Comparison of ENCODE assay signal across 21 cellular contexts in genomic region chr12:101040936-101041335, GRCh38.
DNase-seq lines count a peak whose midpoint lies in the region; ATAC-seq and TF ChIP-seq lines count a peak whose summit lies in the region.
"Had no signal": no experiment of that assay in that cellular context is flagged by ENCODE, and none has a peak within 500 bp of the region (broad histone marks: within the 10 kb centered on the region; RNA-seq: fewer than 3 reads in every experiment).

No MANE protein-coding gene starts in this region.

- H3K23me2 ChIP-seq in H9 (ENCODE audit: insufficient read length, low read depth, low read length, poor library complexity, severe bottlenecking): no peaks in the 10 kb centered on the region

- H3K4me1 ChIP-seq in naive thymus-derived CD4-positive, alpha-beta T cell (ENCODE audit: control insufficient read depth in 2 of 2, insufficient read depth in 2 of 2, low read length in 2 of 2): no peaks in the 10 kb centered on the region
- H3K4me1 ChIP-seq in H9 (ENCODE audit: insufficient read depth, low read length): no peaks in the 10 kb centered on the region; the same call in 1 of the 2 replicates

- H3K79me1 ChIP-seq in H9 (ENCODE audit: insufficient read depth, low read depth, low read length, poor library complexity, severe bottlenecking): no peaks in the 10 kb centered on the region

- no peak overlapping the region for H4K91ac ChIP-seq in H9 (ENCODE audit: insufficient read length, low read depth, low read length)

- H3K56ac ChIP-seq in H9 (ENCODE audit: insufficient read length, low read depth, low read length): no peak overlapping the region

- POLR2A ChIA-PET in naive thymus-derived CD4-positive, alpha-beta T cell (lab: Charles Lee): no interaction called here

- H2AFZ ChIP-seq in H9 (ENCODE audit: low read length): no peak overlapping the region
- H2AFZ ChIP-seq: PC-9 had no signal

- H3K23ac ChIP-seq in H9 (ENCODE audit: insufficient read length, low read depth, low read length): no peak overlapping the region

- H3K4ac ChIP-seq in H9 (ENCODE audit: low read depth, low read length): no peak overlapping the region

- no peak overlapping the region for H3K18ac ChIP-seq in H9 (ENCODE audit: insufficient read length, low read depth, low read length)

- TF ChIP-seq CTCF in fibroblast of the aortic adventitia (IDR thresholded peaks at IDR 0.05; ENCODE audit: insufficient read depth, low read length) (no peak), type B pancreatic cell (conservative IDR thresholded peaks at IDR 0.05) (no peak), H9 (conservative IDR thresholded peaks at IDR 0.05) (no peak)

- no peaks in the 10 kb centered on the region for H4K20me1 ChIP-seq in H9 (ENCODE audit: control insufficient read depth, insufficient read depth, insufficient read length)

- no peak overlapping the region for H3K14ac ChIP-seq in H9 (ENCODE audit: insufficient read depth, low read length)

- H3K4me2 ChIP-seq in H9 (ENCODE audit: insufficient read depth, insufficient read length, low read length): no peak overlapping the region
- H3K4me2 ChIP-seq: KMS-11, PC-9 had no signal

- H3K79me2 ChIP-seq in H9 (ENCODE audit: insufficient read depth, low read length): no peaks in the 10 kb centered on the region; the same call in 1 of the 2 replicates

- no peak overlapping the region for H2BK12ac ChIP-seq in H9 (ENCODE audit: insufficient read length, low read depth, low read length)

- intact Hi-C loops in naive thymus-derived CD4-positive, alpha-beta T cell (cut with micrococcal nuclease): no loop called here

- H2AK5ac ChIP-seq in H9 (ENCODE audit: insufficient read length, low read length): no peak overlapping the region

- no peaks in the 10 kb centered on the region for H3K36me3 ChIP-seq in naive thymus-derived CD4-positive, alpha-beta T cell (ENCODE audit: control insufficient read depth in 2 of 3, insufficient read depth in 3 of 3, low read length in 3 of 3)

- no peak overlapping the region for H4K8ac ChIP-seq in H9 (replicated peaks; ENCODE audit: insufficient read length, low read depth, low read length)

- no peaks in the 10 kb centered on the region for H3K9me3 ChIP-seq in naive thymus-derived CD4-positive, alpha-beta T cell (ENCODE audit: control insufficient read depth in 2 of 3, low read length in 3 of 3)
- H3K9me3 ChIP-seq in H9 (ENCODE audit: control insufficient read depth, low read depth, low read length): no peaks in the 10 kb centered on the region

- H3K4me1 Mint-ChIP-seq in type B pancreatic cell (ENCODE audit: unreplicated experiment): peaks cover 3% of the 10 kb centered on the region
- H3K4me1 Mint-ChIP-seq in naive thymus-derived CD4-positive, alpha-beta T cell: no peaks in the 10 kb centered on the region
- no peaks in the 10 kb centered on the region for H3K4me1 Mint-ChIP-seq in stimulated activated naive CD8-positive, alpha-beta T cell treated with anti-CD3 and anti-CD28 coated beads, Interleukin-15, amount 100 ng/mL, for 72 hours
- no peaks in the 10 kb centered on the region for H3K4me1 Mint-ChIP-seq in H9
- H3K4me1 Mint-ChIP-seq: B cell, T-cell had no signal

- H3K36me3 Mint-ChIP-seq in type B pancreatic cell (no peaks in the 10 kb centered on the region), H9 (ENCODE audit: insufficient read depth in 1 of 3, low read depth in 3 of 3) (no peaks in the 10 kb centered on the region)
- no peaks in the 10 kb centered on the region for H3K36me3 Mint-ChIP-seq in naive thymus-derived CD4-positive, alpha-beta T cell
- H3K36me3 Mint-ChIP-seq: T-cell had no signal

- no peak overlapping the region for H4K5ac ChIP-seq in H9 (ENCODE audit: insufficient read length, low read depth, low read length)

- H3K27me3 Mint-ChIP-seq in type B pancreatic cell (no peaks in the 10 kb centered on the region), H9 (ENCODE audit: low read depth) (no peaks in the 10 kb centered on the region)
- H3K27me3 Mint-ChIP-seq in naive thymus-derived CD4-positive, alpha-beta T cell: peaks cover 0 to 3% (median 0%) of the 10 kb centered on the region in 5 donors
- no peaks in the 10 kb centered on the region for H3K27me3 Mint-ChIP-seq in stimulated activated naive CD8-positive, alpha-beta T cell treated with anti-CD3 and anti-CD28 coated beads, Interleukin-15, amount 100 ng/mL, for 72 hours
- H3K27me3 Mint-ChIP-seq: B cell; CD4-positive, alpha-beta T cell had no signal

- H3K27ac ChIP-seq in naive thymus-derived CD4-positive, alpha-beta T cell (ENCODE audit: low read depth, low read length): no peak overlapping the region
- H3K27ac ChIP-seq in H9 (ENCODE audit: insufficient read length, low read depth, low read length): no peak overlapping the region
- H3K27ac ChIP-seq: KMS-11, PC-9 had no signal

- H3K27ac Mint-ChIP-seq in type B pancreatic cell (peak overlapping the region; percentile 46), H9 (peak overlapping the region in 1 of 3 experiments; percentile 8; a peak in 1 of 7 replicates)
- H3K27ac Mint-ChIP-seq in naive thymus-derived CD4-positive, alpha-beta T cell: no peak overlapping the region
- no peak overlapping the region for H3K27ac Mint-ChIP-seq in stimulated activated naive CD8-positive, alpha-beta T cell treated with anti-CD3 and anti-CD28 coated beads, Interleukin-15, amount 100 ng/mL, for 72 hours
- H3K27ac Mint-ChIP-seq: B cell; CD4-positive, alpha-beta T cell; HFFc6; T-cell had no signal

- H3T11ph ChIP-seq in H9 (ENCODE audit: low read length): no peak overlapping the region

- no peak overlapping the region for H2BK20ac ChIP-seq in H9 (ENCODE audit: low read depth, low read length, poor library complexity, severe bottlenecking)

- H3K4me3 ChIP-seq in fibroblast of the aortic adventitia (ENCODE audit: low read depth, low read length): no peak overlapping the region
- H3K4me3 ChIP-seq in naive thymus-derived CD4-positive, alpha-beta T cell (ENCODE audit: low read length): no peak overlapping the region
- H3K4me3 ChIP-seq: GM12878, PC-9 had no signal

- ATAC-seq in naive thymus-derived CD4-positive, alpha-beta T cell: no peak
- no peak for ATAC-seq in stimulated activated naive CD8-positive, alpha-beta T cell treated with anti-CD3 and anti-CD28 coated beads, Interleukin-15, amount 100 ng/mL, for 72 hours
- ATAC-seq: GM12878, T-cell had no signal

- H3K27me3 ChIP-seq in naive thymus-derived CD4-positive, alpha-beta T cell (ENCODE audit: control insufficient read depth in 2 of 2, insufficient read depth in 2 of 2, low read length in 2 of 2): no peaks in the 10 kb centered on the region
- H3K27me3 ChIP-seq in H9 (ENCODE audit: insufficient read depth, low read length): no peaks in the 10 kb centered on the region

- CTCF ChIA-PET in naive thymus-derived CD4-positive, alpha-beta T cell (lab: Charles Lee): no interaction called here

- peak; percentile 65 for DNase-seq in NCI-H146 treated with DMSO at 0.1 percent for 48 hours (lab: John Stamatoyannopoulos, UW; ENCODE audit: unreplicated experiment)
- peak; percentile 20 for DNase-seq in amniotic epithelial cell (ENCODE audit: low read depth)
- DNase-seq in fibroblast of the aortic adventitia (ENCODE audit: low read depth): peak; percentile 53
- DNase-seq in type B pancreatic cell (ENCODE audit: extremely low spot score, unreplicated experiment): no peak
- DNase-seq in hepatic stellate cell (ENCODE audit: low spot score): no peak
- no peak for DNase-seq in naive thymus-derived CD4-positive, alpha-beta T cell
- DNase-seq in stimulated activated naive CD8-positive, alpha-beta T cell treated with anti-CD3 and anti-CD28 coated beads, Interleukin-15, amount 100 ng/mL, for 72 hours: no peak
- no peak for DNase-seq in H9
- DNase-seq: Calu3; CD4-positive, alpha-beta T cell; GOT3; HFFc6; NCI-H1105; NCI-H187 treated with DMSO at 0.1 percent for 48 hours; NCI-H446; NCI-H774; PC-9; T-cell had no signal

- no peak overlapping the region for H3K4me3 Mint-ChIP-seq in type B pancreatic cell
- no peak overlapping the region for H3K4me3 Mint-ChIP-seq in naive thymus-derived CD4-positive, alpha-beta T cell
- H3K4me3 Mint-ChIP-seq in stimulated activated naive CD8-positive, alpha-beta T cell treated with anti-CD3 and anti-CD28 coated beads, Interleukin-15, amount 100 ng/mL, for 72 hours: no peak overlapping the region
- no peak overlapping the region for H3K4me3 Mint-ChIP-seq in H9
- H3K4me3 Mint-ChIP-seq: B cell; CD4-positive, alpha-beta T cell; HFFc6; T-cell had no signal

- no peak overlapping the region for H2BK120ac ChIP-seq in H9 (ENCODE audit: low read depth, low read length, poor library complexity, severe bottlenecking)

- H3K9ac ChIP-seq in H9 (ENCODE audit: extremely low read depth, insufficient read length, low read length): no peak overlapping the region
- H3K9ac ChIP-seq: KMS-11 had no signal

- no peak overlapping the region for H2BK15ac ChIP-seq in H9 (ENCODE audit: low read depth, low read length)

- H3K9me3 Mint-ChIP-seq in type B pancreatic cell (peaks cover 5% of the 10 kb centered on the region), H9 (no peaks in the 10 kb centered on the region)
- peaks cover 0 to 15% (median 2%) of the 10 kb centered on the region in 11 donors for H3K9me3 Mint-ChIP-seq in naive thymus-derived CD4-positive, alpha-beta T cell
- H3K9me3 Mint-ChIP-seq in stimulated activated naive CD8-positive, alpha-beta T cell treated with anti-CD3 and anti-CD28 coated beads, Interleukin-15, amount 100 ng/mL, for 72 hours: no peaks in the 10 kb centered on the region
- H3K9me3 Mint-ChIP-seq: CD4-positive, alpha-beta T cell had no signal

- no peak overlapping the region for H2BK5ac ChIP-seq in H9 (ENCODE audit: insufficient read length, low read length)

Comparison
In these comparisons a context has a peak if more than half of its experiments do, and no peak if none do; other contexts are left out.
1. DNase-seq: peak in NCI-H146 treated with DMSO at 0.1 percent for 48 hours (single experiment), amniotic epithelial cell (single experiment) and fibroblast of the aortic adventitia (single experiment); none in type B pancreatic cell (single experiment), hepatic stellate cell (single experiment), naive thymus-derived CD4-positive, alpha-beta T cell (0 of 9), stimulated activated naive CD8-positive, alpha-beta T cell treated with anti-CD3 and anti-CD28 coated beads, Interleukin-15, amount 100 ng/mL, for 72 hours (0 of 2) and H9 (single experiment).